Comparison of ENCODE assay signal across 30 cellular contexts in the genomic region with DNA sequence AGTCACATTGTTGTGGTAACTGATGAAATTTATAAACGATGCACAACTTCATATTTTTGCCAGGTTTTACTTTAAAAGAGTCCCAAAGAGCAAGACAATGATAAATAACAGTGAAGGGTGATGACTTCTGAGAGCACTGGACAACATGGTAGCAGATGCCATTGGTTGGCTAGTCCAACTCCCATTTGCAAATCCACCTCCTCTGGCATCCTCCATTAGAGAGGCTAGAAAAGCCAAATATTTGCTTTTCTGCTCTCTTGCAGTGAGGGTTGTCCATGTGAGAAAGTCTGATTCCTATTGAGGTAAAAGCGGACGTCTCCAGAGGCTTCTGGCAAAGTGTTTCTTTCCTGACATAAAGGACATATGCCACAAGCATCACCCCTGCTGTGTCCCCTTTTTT.
"Had no signal": no experiment of that assay in that cellular context is flagged by ENCODE, and none has a peak within 500 bp of the region (broad histone marks: within the 10 kb centered on the region; RNA-seq: fewer than 3 reads in every experiment).

No MANE protein-coding gene starts in this region.

- ATAC-seq: activated naive CD4-positive, alpha-beta T cell treated with anti-CD3 and anti-CD28 coated beads, Interleukin-2, amount 50 U/mL, for 72 hours; activated T-cell treated with anti-CD3 and anti-CD28 coated beads, Interleukin-2, amount 50 U/mL, for 72 hours; effector memory CD8-positive, alpha-beta T cell; foreskin keratinocyte; gastrocnemius medialis; heart left ventricle; WTC11 had no signal

- H3K27ac ChIP-seq: ascending aorta, foreskin keratinocyte, gastrocnemius medialis, heart left ventricle, VCaP had no signal

- H3K27me3 ChIP-seq: ascending aorta, gastrocnemius medialis, heart left ventricle had no signal

- H3K9me3 ChIP-seq: ascending aorta, gastrocnemius medialis, heart left ventricle had no signal

- DNase-seq: activated CD4-positive, alpha-beta memory T cell treated with anti-CD3 and anti-CD28 coated beads, Interleukin-2, amount 10 ng/mL, durations not matched to agents 7 days and 5 days; activated CD4-positive, alpha-beta T cell treated with anti-CD3 and anti-CD28 coated beads for 1 hour; activated CD4-positive, alpha-beta T cell treated with anti-CD3 and anti-CD28 coated beads for 4 hours; activated CD4-positive, alpha-beta T cell treated with anti-CD3 and anti-CD28 coated beads, Interleukin-2, amount 10 ng/mL, durations not matched to agents 7 days and 5 days; activated CD4-positive, alpha-beta T cell treated with anti-CD3 and anti-CD28 coated beads, Interleukin-2, amount 50 U/mL, for 4 hours; activated CD8-positive, alpha-beta memory T cell treated with anti-CD3 and anti-CD28 coated beads, Interleukin-2, amount 50 U/mL, for 48 hours; activated gamma-delta T cell; activated naive CD4-positive, alpha-beta T cell; activated naive CD4-positive, alpha-beta T cell treated with anti-CD3 and anti-CD28 coated beads, Interleukin-2, amount 10 ng/mL, durations not matched to agents 7 days and 5 days; activated naive CD8-positive, alpha-beta T cell treated with anti-CD3 and anti-CD28 coated beads, Interleukin-2, amount 10 ng/mL, durations not matched to agents 7 days and 5 days; activated T-cell treated with anti-CD3 and anti-CD28 coated beads for 4 hours; activated T-cell treated with anti-CD3 and anti-CD28 coated beads, Interleukin-2, amount 50 U/mL, for 24 hours; activated T-cell treated with anti-CD3 and anti-CD28 coated beads, Interleukin-2, amount 50 U/mL, for 72 hours; caudate nucleus; cortex of kidney; dermis blood vessel endothelial cell; effector CD4-positive, alpha-beta T cell; effector memory CD8-positive, alpha-beta T cell; erythroblast; foreskin keratinocyte; gastrocnemius medialis; glutamatergic neuron; heart left ventricle; T-helper 2 cell had no signal

- H3K36me3 ChIP-seq: ascending aorta, gastrocnemius medialis, heart left ventricle had no signal

- H3K4me3 ChIP-seq: ascending aorta, gastrocnemius medialis, heart left ventricle had no signal

- H3K4me1 ChIP-seq: ascending aorta, gastrocnemius medialis, heart left ventricle had no signal

- FAIRE-seq: colon, TTC549 had no signal
